Comparison of ENCODE assay signal across 24 cellular contexts in genomic region chr2:226690471-226691024, GRCh38.
DNase-seq lines count a peak whose midpoint lies in the region; ATAC-seq lines count a peak whose summit lies in the region.
"Had no signal": no experiment of that assay in that cellular context is flagged by ENCODE, and none has a peak within 500 bp of the region (broad histone marks: within the 10 kb centered on the region; RNA-seq: fewer than 3 reads in every experiment).

No MANE protein-coding gene starts in this region.

- H3K36me3 Mint-ChIP-seq in activated CD4-positive, alpha-beta T cell treated with anti-CD3 and anti-CD28 coated beads, Interleukin-2, amount 10 ng/mL, durations not matched to agents 7 days and 5 days (ENCODE audit: low read depth): no peaks in the 10 kb centered on the region
- H3K36me3 Mint-ChIP-seq: activated naive CD4-positive, alpha-beta T cell treated with anti-CD3 and anti-CD28 coated beads, Interleukin-2, amount 50 U/mL, for 72 hours; IgD-negative memory B cell; naive B cell; stimulated activated effector memory CD8-positive, alpha-beta T cell treated with anti-CD3 and anti-CD28 coated beads, Interleukin-12 subunit alpha, Interleukin-12 subunit beta, amount 100 ng/mL, for 72 hours; type B pancreatic cell had no signal

- peaks cover 47% of the 10 kb centered on the region for H3K27me3 Mint-ChIP-seq in activated CD4-positive, alpha-beta T cell treated with anti-CD3 and anti-CD28 coated beads, Interleukin-2, amount 10 ng/mL, durations not matched to agents 7 days and 5 days
- H3K27me3 Mint-ChIP-seq: type B pancreatic cell had no signal

- CTCF ChIA-PET in activated CD4-positive, alpha-beta T cell treated with anti-CD3 and anti-CD28 coated beads, Interleukin-2, amount 10 ng/mL, durations not matched to agents 7 days and 5 days (lab: Charles Lee): interaction anchor here (0.6 to 0.7 kb wide), 3 partner anchors 9 to 1115 kb away, joined by 3 to 5 read pairs (median 3); no protein-coding TSS in a partner anchor

- ATAC-seq in GM21619 (IDR thresholded peaks at IDR 0.05; ENCODE audit: unreplicated experiment): no peak
- no peak for ATAC-seq in GM21529 (IDR thresholded peaks at IDR 0.05; ENCODE audit: unreplicated experiment)
- ATAC-seq: activated naive CD4-positive, alpha-beta T cell treated with anti-CD3 and anti-CD28 coated beads, Interleukin-2, amount 50 U/mL, for 72 hours; GM12878; left lobe of liver; Panc1; stimulated activated effector memory CD8-positive, alpha-beta T cell treated with anti-CD3 and anti-CD28 coated beads, Interleukin-12 subunit alpha, Interleukin-12 subunit beta, amount 100 ng/mL, for 72 hours had no signal

- no peak overlapping the region for H3K4me2 ChIP-seq in mesenchymal stem cell (ENCODE audit: low read length, poor library complexity, severe bottlenecking)

- no peak overlapping the region for H3K23ac ChIP-seq in mesenchymal stem cell (ENCODE audit: low read length in 2 of 2)

- no peak overlapping the region for H2BK12ac ChIP-seq in mesenchymal stem cell (ENCODE audit: low read length in 2 of 2)

- H2BK5ac ChIP-seq in mesenchymal stem cell (ENCODE audit: low read depth, low read length, poor library complexity, severe bottlenecking): no peak overlapping the region

- H3K9ac ChIP-seq in mesenchymal stem cell (ENCODE audit: low read length) (no peak overlapping the region), stomach smooth muscle (ENCODE audit: low read length in 2 of 2) (no peak overlapping the region)

- peak overlapping the region in 1 of 2 experiments; percentile 28 for H3K18ac ChIP-seq in mesenchymal stem cell (ENCODE audit: low read depth in 1 of 2, low read length in 2 of 2)

- peaks cover 3% of the 10 kb centered on the region for H3K9me3 ChIP-seq in mesenchymal stem cell (ENCODE audit: control insufficient read depth, low read length)
- no peaks in the 10 kb centered on the region for H3K9me3 ChIP-seq in stomach smooth muscle (ENCODE audit: control insufficient read depth in 2 of 2, low read length in 2 of 2)
- H3K9me3 ChIP-seq: BE2C had no signal

- peaks cover 6% of the 10 kb centered on the region for H3K9me3 Mint-ChIP-seq in activated CD4-positive, alpha-beta T cell treated with anti-CD3 and anti-CD28 coated beads, Interleukin-2, amount 10 ng/mL, durations not matched to agents 7 days and 5 days
- H3K9me3 Mint-ChIP-seq: activated naive CD4-positive, alpha-beta T cell treated with anti-CD3 and anti-CD28 coated beads, Interleukin-2, amount 50 U/mL, for 72 hours; stimulated activated effector memory CD8-positive, alpha-beta T cell treated with anti-CD3 and anti-CD28 coated beads, Interleukin-12 subunit alpha, Interleukin-12 subunit beta, amount 100 ng/mL, for 72 hours; type B pancreatic cell had no signal

- H3K79me1 ChIP-seq in mesenchymal stem cell (replicated peaks; ENCODE audit: low read length, poor library complexity, severe bottlenecking): no peaks in the 10 kb centered on the region

- no peak overlapping the region for H3K4me3 Mint-ChIP-seq in activated CD4-positive, alpha-beta T cell treated with anti-CD3 and anti-CD28 coated beads, Interleukin-2, amount 10 ng/mL, durations not matched to agents 7 days and 5 days
- H3K4me3 Mint-ChIP-seq: IgD-negative memory B cell; stimulated activated effector memory CD8-positive, alpha-beta T cell treated with anti-CD3 and anti-CD28 coated beads, Interleukin-12 subunit alpha, Interleukin-12 subunit beta, amount 100 ng/mL, for 72 hours; type B pancreatic cell had no signal

- H3K14ac ChIP-seq in mesenchymal stem cell (ENCODE audit: low read length in 2 of 2): no peak overlapping the region

- POLR2A ChIA-PET in activated CD4-positive, alpha-beta T cell treated with anti-CD3 and anti-CD28 coated beads, Interleukin-2, amount 10 ng/mL, durations not matched to agents 7 days and 5 days (lab: Charles Lee): no interaction called here

- H4K8ac ChIP-seq in mesenchymal stem cell (ENCODE audit: low read length): no peak overlapping the region

- H3K4ac ChIP-seq in mesenchymal stem cell (ENCODE audit: low read depth in 1 of 2, low read length in 2 of 2): no peak overlapping the region

- H2BK15ac ChIP-seq in mesenchymal stem cell (ENCODE audit: low read depth, poor library complexity, severe bottlenecking): no peak overlapping the region

- H2AFZ ChIP-seq in mesenchymal stem cell (ENCODE audit: low read depth, low read length): no peak overlapping the region

- H3K4me1 ChIP-seq in mesenchymal stem cell (ENCODE audit: control insufficient read depth, insufficient read depth, low read depth, low read length) (peaks cover 6% of the 10 kb centered on the region), stomach smooth muscle (ENCODE audit: control insufficient read depth, insufficient read depth, low read length) (no peaks in the 10 kb centered on the region)
- H3K4me1 ChIP-seq: BE2C had no signal

- no peak overlapping the region for H2AK5ac ChIP-seq in mesenchymal stem cell (ENCODE audit: low read length, severe bottlenecking)

- no peak overlapping the region for H2BK120ac ChIP-seq in mesenchymal stem cell (ENCODE audit: low read depth, low read length)

- H3K4me1 Mint-ChIP-seq in activated CD4-positive, alpha-beta T cell treated with anti-CD3 and anti-CD28 coated beads, Interleukin-2, amount 10 ng/mL, durations not matched to agents 7 days and 5 days: peaks cover 4% of the 10 kb centered on the region

- WGBS in mesenchymal stem cell: 94% methylated on average over 3 of the region's 4 CpGs

- no peak overlapping the region for H3K27ac ChIP-seq in mesenchymal stem cell (ENCODE audit: low read length, poor library complexity, severe bottlenecking)
- no peak overlapping the region for H3K27ac ChIP-seq in stomach smooth muscle (ENCODE audit: low read length)
- H3K27ac ChIP-seq: cardiac muscle cell had no signal

- DNase-seq in NCI-H1105 treated with DMSO at 0.1 percent for 48 hours (lab: John Stamatoyannopoulos, UW) (peak; percentile 2), NCI-H1105 (lab: John Stamatoyannopoulos, UW) (no peak), epidermal melanocyte (ENCODE audit: insufficient read length, low spot score) (peak; percentile 53), mesenchymal stem cell (peak; percentile 73)
- no peak for DNase-seq in activated CD4-positive, alpha-beta T cell treated with anti-CD3 and anti-CD28 coated beads, Interleukin-2, amount 10 ng/mL, durations not matched to agents 7 days and 5 days
- DNase-seq: 8988T; activated CD4-positive, alpha-beta T cell treated with anti-CD3 and anti-CD28 coated beads, Interleukin-2, amount 50 U/mL, for 48 hours; activated T-cell treated with anti-CD3 and anti-CD28 coated beads, Interleukin-2, amount 50 U/mL, for 1 hour; BE2C; effector CD4-positive, alpha-beta T cell; GDM1; naive B cell; SW 1271 had no signal

- H4K91ac ChIP-seq in mesenchymal stem cell (ENCODE audit: low read length): no peak overlapping the region

- H3K27ac Mint-ChIP-seq in activated CD4-positive, alpha-beta T cell treated with anti-CD3 and anti-CD28 coated beads, Interleukin-2, amount 10 ng/mL, durations not matched to agents 7 days and 5 days: no peak overlapping the region
- H3K27ac Mint-ChIP-seq: activated naive CD4-positive, alpha-beta T cell treated with anti-CD3 and anti-CD28 coated beads, Interleukin-2, amount 50 U/mL, for 72 hours; IgD-negative memory B cell; stimulated activated effector memory CD8-positive, alpha-beta T cell treated with anti-CD3 and anti-CD28 coated beads, Interleukin-12 subunit alpha, Interleukin-12 subunit beta, amount 100 ng/mL, for 72 hours; type B pancreatic cell had no signal

- H3K4me3 ChIP-seq in mesenchymal stem cell (ENCODE audit: insufficient read depth in 1 of 2, low read depth in 1 of 2, low read length in 2 of 2): no peak overlapping the region
- peak overlapping the region; percentile 2 to 23 for H3K4me3 ChIP-seq in stomach smooth muscle (ENCODE audit: low read length in 2 of 2)
- H3K4me3 ChIP-seq: cardiac muscle cell, GM12878 had no signal

- no peaks in the 10 kb centered on the region for H3K27me3 ChIP-seq in mesenchymal stem cell (ENCODE audit: control insufficient read depth in 1 of 2, insufficient read depth in 1 of 2, low read length in 2 of 2)
- no peaks in the 10 kb centered on the region for H3K27me3 ChIP-seq in stomach smooth muscle (ENCODE audit: control insufficient read depth in 1 of 2, insufficient read depth in 2 of 2, low read length in 2 of 2)
- H3K27me3 ChIP-seq: cardiac muscle cell had no signal

- H3K36me3 ChIP-seq in mesenchymal stem cell (ENCODE audit: control insufficient read depth in 1 of 2, insufficient read depth in 2 of 2, low read depth in 1 of 2, low read length in 2 of 2): no peaks in the 10 kb centered on the region
- no peaks in the 10 kb centered on the region for H3K36me3 ChIP-seq in stomach smooth muscle (ENCODE audit: control insufficient read depth in 2 of 2, insufficient read depth in 2 of 2, low read length in 2 of 2)
- H3K36me3 ChIP-seq: BE2C, cardiac muscle cell had no signal

Comparison
In these comparisons a context has a peak if more than half of its experiments do, and no peak if none do; other contexts are left out.
1. DNase-seq: peak in NCI-H1105 treated with DMSO at 0.1 percent for 48 hours (single experiment), epidermal melanocyte (single experiment) and mesenchymal stem cell (single experiment); none in NCI-H1105 (single experiment) and activated CD4-positive, alpha-beta T cell treated with anti-CD3 and anti-CD28 coated beads, Interleukin-2, amount 10 ng/mL, durations not matched to agents 7 days and 5 days (single experiment).
2. H3K4me3 ChIP-seq: peak in stomach smooth muscle (2 of 2); none in mesenchymal stem cell (0 of 2).